ENCODE assay signal across 31 cellular contexts in genomic region chr1:185895208-185895900, GRCh38.
DNase-seq lines count a peak whose midpoint lies in the region; ATAC-seq and TF ChIP-seq lines count a peak whose summit lies in the region.
"Had no signal": no experiment of that assay in that cellular context is flagged by ENCODE, and none has a peak within 500 bp of the region (broad histone marks: within the 10 kb centered on the region; RNA-seq: fewer than 3 reads in every experiment).

No MANE protein-coding gene starts in this region.

- no peak overlapping the region for H3K14ac ChIP-seq in mesenchymal stem cell (ENCODE audit: low read length in 2 of 2)

- TF ChIP-seq CTCF in AG10803 (conservative IDR thresholded peaks at IDR 0.05; ENCODE audit: low read length) = no peak

- no peak overlapping the region for H3K4me2 ChIP-seq in mesenchymal stem cell (ENCODE audit: low read length, poor library complexity, severe bottlenecking)
- H3K4me2 ChIP-seq: A549 had no signal

- H3K27ac Mint-ChIP-seq in effector memory CD8-positive, alpha-beta T cell = no peak overlapping the region
- H3K27ac Mint-ChIP-seq: activated naive CD4-positive, alpha-beta T cell treated with anti-CD3 and anti-CD28 coated beads, Interleukin-2, amount 50 U/mL, for 72 hours; CD8-positive, alpha-beta T cell; naive B cell; T-helper 2 cell treated with Interferon-gamma antibody and Interleukin-4, amounts not matched to agents 5 μg/mL and 100 μg/mL, for 36 hours had no signal

- H2BK5ac ChIP-seq in mesenchymal stem cell (ENCODE audit: low read depth, low read length, poor library complexity, severe bottlenecking) = no peak overlapping the region

- H3K4me3 ChIP-seq in AG10803 (ENCODE audit: low read length) (no peak overlapping the region), mesenchymal stem cell (ENCODE audit: insufficient read depth in 1 of 2, low read depth in 1 of 2, low read length in 2 of 2) (no peak overlapping the region)
- H3K4me3 ChIP-seq: A549, GM12878, HAP-1, Peyer's patch, prostate gland, transverse colon had no signal

- no peak overlapping the region for H4K91ac ChIP-seq in mesenchymal stem cell (ENCODE audit: low read length)

- WGBS in mesenchymal stem cell = no CpG with 5 or more reads among the region's 1 CpG

- no peak overlapping the region for H2AFZ ChIP-seq in mesenchymal stem cell (ENCODE audit: low read depth, low read length)

- no peaks in the 10 kb centered on the region for H3K9me3 ChIP-seq in mesenchymal stem cell (ENCODE audit: control insufficient read depth, low read length)
- H3K9me3 ChIP-seq: A549, BE2C, HAP-1, neutrophil, Peyer's patch, prostate gland, transverse colon had no signal

- H3K27me3 ChIP-seq in mesenchymal stem cell (ENCODE audit: control insufficient read depth in 1 of 2, insufficient read depth in 1 of 2, low read length in 2 of 2) = no peaks in the 10 kb centered on the region
- H3K27me3 ChIP-seq: BE2C, neutrophil, Peyer's patch, transverse colon had no signal

- H3K9ac ChIP-seq in mesenchymal stem cell (ENCODE audit: low read length) = peak overlapping the region; percentile 74

- peak; percentile 35 for DNase-seq in AG10803 (ENCODE audit: low read depth)
- DNase-seq in mesenchymal stem cell = no peak
- DNase-seq in DMS53 treated with DMSO at 0.1 percent for 48 hours (lab: John Stamatoyannopoulos, UW; ENCODE audit: unreplicated experiment) = no peak
- no peak for DNase-seq in effector memory CD8-positive, alpha-beta T cell
- DNase-seq in germinal center (ENCODE audit: low spot score) = no peak
- DNase-seq: activated CD4-positive, alpha-beta T cell treated with anti-CD3 and anti-CD28 coated beads for 4 hours; activated CD8-positive, alpha-beta memory T cell treated with anti-CD3 and anti-CD28 coated beads for 24 hours; anterior cingulate cortex; BE2C; CD8-positive, alpha-beta T cell; Karpas-422; midbrain; naive B cell; NCI-H1417 treated with DMSO at 0.1 percent for 48 hours; NCI-H774; Peyer's patch; SHP77; stimulated activated CD4-positive, alpha-beta T cell treated with anti-CD3 and anti-CD28 coated beads, Interleukin-15, amount 100 ng/mL, for 24 hours; stimulated activated CD4-positive, alpha-beta T cell treated with anti-CD3 and anti-CD28 coated beads, Interleukin-4, amount 100 ng/mL, for 4 hours; transverse colon had no signal

- peak overlapping the region; percentile 47 for H3K27ac ChIP-seq in mesenchymal stem cell (ENCODE audit: low read length, poor library complexity, severe bottlenecking)
- H3K27ac ChIP-seq: A549, neutrophil, Peyer's patch, prostate gland, transverse colon had no signal

- H3K27me3 Mint-ChIP-seq in effector memory CD8-positive, alpha-beta T cell = no peaks in the 10 kb centered on the region
- H3K27me3 Mint-ChIP-seq: central memory CD8-positive, alpha-beta T cell had no signal

- no peak overlapping the region for H3K4me3 Mint-ChIP-seq in effector memory CD8-positive, alpha-beta T cell
- H3K4me3 Mint-ChIP-seq: CD8-positive, alpha-beta T cell; central memory CD8-positive, alpha-beta T cell; naive B cell; T-helper 2 cell treated with Interferon-gamma antibody and Interleukin-4, amounts not matched to agents 5 μg/mL and 100 μg/mL, for 36 hours had no signal

- H3K36me3 ChIP-seq in mesenchymal stem cell (ENCODE audit: control insufficient read depth in 1 of 2, insufficient read depth in 2 of 2, low read depth in 1 of 2, low read length in 2 of 2) = peaks cover 3 to 4% of the 10 kb centered on the region in 2 experiments
- H3K36me3 ChIP-seq: BE2C, HAP-1, neutrophil, Peyer's patch, prostate gland, transverse colon had no signal

- no peak overlapping the region for H2BK15ac ChIP-seq in mesenchymal stem cell (ENCODE audit: low read depth, poor library complexity, severe bottlenecking)

- no peak overlapping the region for H3K4ac ChIP-seq in mesenchymal stem cell (ENCODE audit: low read depth in 1 of 2, low read length in 2 of 2)

- no peak overlapping the region for H3K18ac ChIP-seq in mesenchymal stem cell (ENCODE audit: low read depth in 1 of 2, low read length in 2 of 2)

- H3K36me3 Mint-ChIP-seq in effector memory CD8-positive, alpha-beta T cell (ENCODE audit: insufficient read depth) = no peaks in the 10 kb centered on the region
- H3K36me3 Mint-ChIP-seq: activated naive CD4-positive, alpha-beta T cell treated with anti-CD3 and anti-CD28 coated beads, Interleukin-2, amount 50 U/mL, for 72 hours; CD8-positive, alpha-beta T cell; naive B cell had no signal

- no peak overlapping the region for H3K23ac ChIP-seq in mesenchymal stem cell (ENCODE audit: low read length in 2 of 2)

- H3K4me1 ChIP-seq in mesenchymal stem cell (ENCODE audit: control insufficient read depth, insufficient read depth, low read depth, low read length) = no peaks in the 10 kb centered on the region
- H3K4me1 ChIP-seq: A549, BE2C, HAP-1, Peyer's patch, prostate gland, transverse colon had no signal

- no peaks in the 10 kb centered on the region for H3K79me1 ChIP-seq in mesenchymal stem cell (replicated peaks; ENCODE audit: low read length, poor library complexity, severe bottlenecking)

- peaks cover 0 to 2% of the 10 kb centered on the region in 2 donors for H3K9me3 Mint-ChIP-seq in effector memory CD8-positive, alpha-beta T cell
- H3K9me3 Mint-ChIP-seq: central memory CD8-positive, alpha-beta T cell; T-helper 2 cell treated with Interferon-gamma antibody and Interleukin-4, amounts not matched to agents 5 μg/mL and 100 μg/mL, for 36 hours had no signal

- H2BK12ac ChIP-seq in mesenchymal stem cell (ENCODE audit: low read length in 2 of 2) = no peak overlapping the region

- ATAC-seq in SK-N-SH treated with all-trans-retinoic acid at 6 μM for 48 hours (peak; percentile 61), esophagus mucosa (peak; percentile 69), HG03565 (IDR thresholded peaks at IDR 0.05; ENCODE audit: unreplicated experiment) (no peak)
- ATAC-seq in effector memory CD8-positive, alpha-beta T cell (replicated peaks) = no peak
- ATAC-seq: A549; activated naive CD4-positive, alpha-beta T cell treated with anti-CD3 and anti-CD28 coated beads, Interleukin-2, amount 50 U/mL, for 72 hours; CD8-positive, alpha-beta T cell; GM12878 had no signal

- no peaks in the 10 kb centered on the region for H3K4me1 Mint-ChIP-seq in effector memory CD8-positive, alpha-beta T cell (ENCODE audit: low read depth in 2 of 2)
- H3K4me1 Mint-ChIP-seq: central memory CD8-positive, alpha-beta T cell; naive B cell had no signal

- no peak overlapping the region for H2AK5ac ChIP-seq in mesenchymal stem cell (ENCODE audit: low read length, severe bottlenecking)

- no peak overlapping the region for H2BK120ac ChIP-seq in mesenchymal stem cell (ENCODE audit: low read depth, low read length)

- H4K8ac ChIP-seq in mesenchymal stem cell (ENCODE audit: low read length) = no peak overlapping the region

TF ChIP-seq in SK-N-SH treated with all-trans-retinoic acid at 6 μM for 48 hours, 23 proteins besides CTCF, POLR2A, EP300 and RAD21:
- TF ChIP-seq ZC3H10 (CRISPR knock-in tag; IDR thresholded peaks at IDR 0.05) (0 out of 2 replicates have a peak, but pooled peaks have one; percentile 34), ZNF8 (CRISPR knock-in tag; IDR thresholded peaks at IDR 0.05) (no peak)

Comparison
In these comparisons a context has a peak if more than half of its experiments do, and no peak if none do; other contexts are left out.
1. ATAC-seq: peak in SK-N-SH treated with all-trans-retinoic acid at 6 μM for 48 hours (single experiment) and esophagus mucosa (single experiment); none in effector memory CD8-positive, alpha-beta T cell (single experiment) and HG03565 (single experiment).